Comparison of ENCODE assay signal across 25 cellular contexts in the genomic region with DNA sequence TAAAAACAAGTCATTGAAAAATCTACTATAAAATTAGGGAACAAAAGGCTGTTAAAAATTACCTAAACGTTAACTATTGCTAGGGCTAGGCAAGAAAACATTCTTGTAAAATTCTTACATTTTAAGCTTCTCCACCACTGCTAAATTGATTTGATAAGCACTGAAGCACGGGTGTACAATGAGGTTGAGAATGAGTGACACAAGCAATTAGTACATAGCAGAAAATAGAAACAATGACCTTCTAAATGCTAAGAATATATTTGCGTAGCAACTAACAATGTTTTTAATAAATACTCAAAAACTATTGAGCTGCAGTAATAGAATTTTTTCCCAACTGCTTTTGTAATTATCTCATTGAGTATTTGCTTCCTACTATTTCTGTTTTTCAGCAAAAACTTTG.
"Had no signal": no experiment of that assay in that cellular context is flagged by ENCODE, and none has a peak within 500 bp of the region (broad histone marks: within the 10 kb centered on the region; RNA-seq: fewer than 3 reads in every experiment).

No MANE protein-coding gene starts in this region.

- H3K4me1 ChIP-seq: prostate gland had no signal

- H3K36me3 Mint-ChIP-seq: natural killer cell had no signal

- H3K27ac ChIP-seq: neural progenitor cell, ovary, prostate gland, right lobe of liver, sigmoid colon, stomach, thoracic aorta, thyroid gland, tibial nerve, upper lobe of left lung, vagina had no signal

- H3K4me1 Mint-ChIP-seq: natural killer cell; nephron; neural progenitor cell; stimulated activated effector memory CD8-positive, alpha-beta T cell treated with anti-CD3 and anti-CD28 coated beads, Interleukin-12 subunit alpha, Interleukin-12 subunit beta, amount 100 ng/mL, for 72 hours had no signal

- DNase-seq: naive thymus-derived CD4-positive, alpha-beta T cell; natural killer cell; occipital lobe; ovary; right lobe of liver; sigmoid colon; small intestine; stimulated activated CD4-positive, alpha-beta T cell treated with anti-CD3 and anti-CD28 coated beads, Interleukin-15, amount 100 ng/mL, for 24 hours; stimulated activated CD4-positive, alpha-beta T cell treated with anti-CD3 and anti-CD28 coated beads, Interleukin-2, amount 100 ng/mL, for 24 hours; stimulated activated CD4-positive, alpha-beta T cell treated with anti-CD3 and anti-CD28 coated beads, Interleukin-2, amount 100 ng/mL, for 48 hours; stimulated activated CD4-positive, alpha-beta T cell treated with anti-CD3 and anti-CD28 coated beads, Interleukin-4, amount 100 ng/mL, for 24 hours; stimulated activated naive B cell treated with anti-CD40 and anti-IgM and Interleukin-4, amounts not matched to agents 10 μg/mL and 1 μg/mL and 100 μg/mL, for 72 hours; stimulated activated naive CD4-positive, alpha-beta T cell treated with Interleukin-2 at 50 U/mL for 16 hours; stomach; thyroid gland; trophoblast cell; upper lobe of left lung had no signal

- H3K36me3 ChIP-seq: ovary, prostate gland, right lobe of liver, sigmoid colon, stomach, thoracic aorta, thyroid gland, tibial nerve, upper lobe of left lung, vagina had no signal

- ATAC-seq: naive thymus-derived CD4-positive, alpha-beta T cell; natural killer cell; right lobe of liver; stimulated activated effector memory CD8-positive, alpha-beta T cell treated with anti-CD3 and anti-CD28 coated beads, Interleukin-12 subunit alpha, Interleukin-12 subunit beta, amount 100 ng/mL, for 72 hours; stimulated activated naive B cell treated with anti-CD40 and anti-IgM and Interleukin-4, amounts not matched to agents 10 μg/mL and 1 μg/mL and 100 μg/mL, for 72 hours had no signal

- H3K4me3 Mint-ChIP-seq: naive thymus-derived CD4-positive, alpha-beta T cell; natural killer cell; nephron; neural progenitor cell; stimulated activated effector memory CD8-positive, alpha-beta T cell treated with anti-CD3 and anti-CD28 coated beads, Interleukin-12 subunit alpha, Interleukin-12 subunit beta, amount 100 ng/mL, for 72 hours; stimulated activated naive B cell treated with anti-CD40 and anti-IgM and Interleukin-4, amounts not matched to agents 10 μg/mL and 1 μg/mL and 100 μg/mL, for 72 hours; stimulated activated naive CD8-positive, alpha-beta T cell treated with anti-CD3 and anti-CD28 coated beads, Interleukin-15, Interleukin-2, amounts not matched to agents 100 ng/mL and 50 ng/mL, for 24 hours had no signal

- H3K27ac Mint-ChIP-seq: naive thymus-derived CD4-positive, alpha-beta T cell; natural killer cell; nephron; neural progenitor cell; stimulated activated effector memory CD8-positive, alpha-beta T cell treated with anti-CD3 and anti-CD28 coated beads, Interleukin-12 subunit alpha, Interleukin-12 subunit beta, amount 100 ng/mL, for 72 hours; stimulated activated naive B cell treated with anti-CD40 and anti-IgM and Interleukin-4, amounts not matched to agents 10 μg/mL and 1 μg/mL and 100 μg/mL, for 72 hours; stimulated activated naive CD8-positive, alpha-beta T cell treated with anti-CD3 and anti-CD28 coated beads, Interleukin-15, Interleukin-2, amounts not matched to agents 100 ng/mL and 50 ng/mL, for 24 hours had no signal

- H3K27me3 ChIP-seq: neural progenitor cell, ovary, right lobe of liver, sigmoid colon, stomach, thyroid gland, tibial nerve, upper lobe of left lung, vagina had no signal

- H3K9me3 Mint-ChIP-seq: naive thymus-derived CD4-positive, alpha-beta T cell; natural killer cell; nephron; neural progenitor cell; stimulated activated effector memory CD8-positive, alpha-beta T cell treated with anti-CD3 and anti-CD28 coated beads, Interleukin-12 subunit alpha, Interleukin-12 subunit beta, amount 100 ng/mL, for 72 hours; stimulated activated naive B cell treated with anti-CD40 and anti-IgM and Interleukin-4, amounts not matched to agents 10 μg/mL and 1 μg/mL and 100 μg/mL, for 72 hours; stimulated activated naive CD8-positive, alpha-beta T cell treated with anti-CD3 and anti-CD28 coated beads, Interleukin-15, Interleukin-2, amounts not matched to agents 100 ng/mL and 50 ng/mL, for 24 hours had no signal

- H3K9me3 ChIP-seq: ovary, prostate gland, right lobe of liver, sigmoid colon, stomach, thoracic aorta, thyroid gland, tibial nerve, upper lobe of left lung, vagina had no signal

- H3K27me3 Mint-ChIP-seq: naive thymus-derived CD4-positive, alpha-beta T cell; stimulated activated naive B cell treated with anti-CD40 and anti-IgM and Interleukin-4, amounts not matched to agents 10 μg/mL and 1 μg/mL and 100 μg/mL, for 72 hours; stimulated activated naive CD8-positive, alpha-beta T cell treated with anti-CD3 and anti-CD28 coated beads, Interleukin-15, Interleukin-2, amounts not matched to agents 100 ng/mL and 50 ng/mL, for 24 hours had no signal

- H3K4me3 ChIP-seq: neural progenitor cell, ovary, prostate gland, right lobe of liver, sigmoid colon, stomach, thoracic aorta, thyroid gland, tibial nerve, upper lobe of left lung, vagina had no signal
